19 cellular contexts compared by ENCODE assay signal in genomic region chr6:128482642-128483041, GRCh38. TPM values are rescaled to one million over a fixed set of nuclear protein-coding genes. Genes with fewer than 3 reads are reported as not detected.
A peak's percentile ranks its signal among the peaks of the same experiment; 100 is the strongest.
DNase-seq lines count a peak whose midpoint lies in the region; ATAC-seq, FAIRE-seq and TF ChIP-seq lines count a peak whose summit lies in the region.
"Had no signal": no experiment of that assay in that cellular context is flagged by ENCODE, and none has a peak within 500 bp of the region (broad histone marks: within the 10 kb centered on the region; RNA-seq: fewer than 3 reads in every experiment).

No MANE protein-coding gene starts in this region.

- H3K36me3 ChIP-seq in HepG2 (replicated peaks in 1 of 2; ENCODE audit: control insufficient read depth in 1 of 2, insufficient read depth in 2 of 2, low read length in 2 of 2) (no peaks in the 10 kb centered on the region; a peak in 2 of 5 replicates), right lobe of liver (no peaks in the 10 kb centered on the region), A673 (ENCODE audit: insufficient read depth, low read length, poor library complexity, severe bottlenecking) (no peaks in the 10 kb centered on the region)
- H3K36me3 ChIP-seq: gastroesophageal sphincter, HAP-1 had no signal

- H4K20me1 ChIP-seq in HepG2 (ENCODE audit: insufficient read depth, low read length): no peaks in the 10 kb centered on the region

- DNase-seq in HepG2 (ENCODE audit: low spot score) (no peak), right lobe of liver (no peak), NCI-H524 treated with DMSO at 0.1 percent for 48 hours (lab: John Stamatoyannopoulos, UW) (peak; percentile 79), globus pallidus (ENCODE audit: low spot score) (peak; percentile 88), GM13976 (ENCODE audit: low spot score) (no peak), A673 (ENCODE audit: low spot score) (no peak)
- DNase-seq: activated B cell treated with CpG ODN at 0.5 μM for 24 hours; activated CD8-positive, alpha-beta T cell treated with anti-CD3 and anti-CD28 coated beads, Interleukin-2, amount 10 ng/mL, durations not matched to agents 7 days and 5 days; activated naive CD8-positive, alpha-beta T cell treated with anti-CD3 and anti-CD28 coated beads for 36 hours; naive B cell; NCI-H187; posterior cingulate gyrus; small intestine; stimulated activated CD4-positive, alpha-beta T cell treated with anti-CD3 and anti-CD28 coated beads, Interleukin-4, amount 100 ng/mL, for 24 hours had no signal

- H3K4me2 ChIP-seq in HepG2 (ENCODE audit: low read depth, low read length): no peak overlapping the region

- H3K9ac ChIP-seq in HepG2 (ENCODE audit: insufficient read depth, low read depth, low read length): no peak overlapping the region

- H3K9me3 ChIP-seq in HepG2 (ENCODE audit: low read length) (no peaks in the 10 kb centered on the region), right lobe of liver (no peaks in the 10 kb centered on the region), A673 (ENCODE audit: low read depth, low read length, poor library complexity, severe bottlenecking) (no peaks in the 10 kb centered on the region)
- H3K9me3 ChIP-seq: gastroesophageal sphincter, HAP-1 had no signal

- ATAC-seq in HepG2: no peak
- no peak for ATAC-seq in right lobe of liver
- no peak for ATAC-seq in HG03159 (IDR thresholded peaks at IDR 0.05; ENCODE audit: unreplicated experiment)
- ATAC-seq: activated CD8-positive, alpha-beta T cell treated with anti-CD3 and anti-CD28 coated beads, Interleukin-2, amount 10 ng/mL, durations not matched to agents 7 days and 5 days; gastroesophageal sphincter had no signal

- no peak overlapping the region for H3K27ac ChIP-seq in HepG2 (ENCODE audit: extremely low read length, insufficient read depth, low read length)
- no peak overlapping the region for H3K27ac ChIP-seq in right lobe of liver
- peak overlapping the region; percentile 86 for H3K27ac ChIP-seq in temporal lobe (ENCODE audit: low read depth, low read length)
- no peak overlapping the region for H3K27ac ChIP-seq in A673 (ENCODE audit: low read depth, low read length, poor library complexity, severe bottlenecking)
- H3K27ac ChIP-seq: gastroesophageal sphincter, HL-60 had no signal

- TF ChIP-seq RAD21 in HepG2 (CRISPR knock-in tag; IDR thresholded peaks at IDR 0.05): no peak

- FAIRE-seq in HepG2 (lab: Jason Lieb, UNC): no peak
- FAIRE-seq: small intestine had no signal

- H2AFZ ChIP-seq in HepG2 (ENCODE audit: low read length): no peak overlapping the region

- TF ChIP-seq EP300 in HepG2 (IDR thresholded peaks at IDR 0.05; ENCODE audit: low read depth in 2 of 2, low read length in 2 of 2) (no peak), HepG2 (CRISPR knock-in tag; IDR thresholded peaks at IDR 0.05; ENCODE audit: borderline replicate concordance) (no peak)

- H3K79me2 ChIP-seq in HepG2 (ENCODE audit: insufficient read depth, low read length): peaks cover 92% of the 10 kb centered on the region

- H3K4me3 ChIP-seq in HepG2 (replicated peaks in 1 of 3; ENCODE audit: insufficient read depth in 1 of 3, low read depth in 2 of 3, low read length in 3 of 3) (no peak overlapping the region), right lobe of liver (no peak overlapping the region), A673 (ENCODE audit: low read depth, low read length, poor library complexity, severe bottlenecking) (no peak overlapping the region)
- H3K4me3 ChIP-seq: gastroesophageal sphincter, HAP-1 had no signal

- TF ChIP-seq CTCF in HepG2 (CRISPR knock-in tag; IDR thresholded peaks at IDR 0.05) (no peak), right lobe of liver (IDR thresholded peaks at IDR 0.05) (no peak), GM13976 (IDR thresholded peaks at IDR 0.05; ENCODE audit: borderline replicate concordance, control extremely low read depth, extremely low read depth, insufficient read depth, missing control alignments) (no peak), A673 (conservative IDR thresholded peaks at IDR 0.05; ENCODE audit: low read depth, low read length) (no peak)

- CTCF ChIA-PET in HepG2 (lab: Yijun Ruan, JAX; ENCODE audit: low intra/inter-chr PET ratio, low total read pairs): interaction anchor here (1.5 kb wide), 1 partner anchor 34 kb away, joined by 3 read pairs; no protein-coding TSS in a partner anchor
- CTCF ChIA-PET in A673 (lab: Charles Lee): no interaction called here

- 92% methylated on average over 3 of the region's 3 CpGs for WGBS in HepG2 (ENCODE audit: low lambda C conversion rate)
- 78% methylated on average over 3 of the region's 3 CpGs for WGBS in right lobe of liver (ENCODE audit: insufficient coverage, low coverage, low lambda C conversion rate, missing lambda C conversion rate)

- H3K27me3 ChIP-seq in HepG2 (ENCODE audit: control insufficient read depth in 1 of 2, insufficient read depth in 2 of 2, low read length in 2 of 2): no peaks in the 10 kb centered on the region
- H3K27me3 ChIP-seq in right lobe of liver: no peaks in the 10 kb centered on the region
- H3K27me3 ChIP-seq in A673 (replicated peaks; ENCODE audit: insufficient read depth, low read depth, low read length, poor library complexity): no peaks in the 10 kb centered on the region
- H3K27me3 ChIP-seq: gastroesophageal sphincter had no signal

- TF ChIP-seq POLR2A in HepG2 (IDR thresholded peaks at IDR 0.05; ENCODE audit: insufficient read depth in 1 of 2, low read depth in 2 of 2, low read length in 2 of 2) (no peak), right lobe of liver (IDR thresholded peaks at IDR 0.05) (no peak)

- POLR2A ChIA-PET in HepG2 (lab: Yijun Ruan, JAX) (no interaction called here), A673 (lab: Charles Lee; ENCODE audit: low non-redundant PET) (no interaction called here)

- intact Hi-C loops in HepG2 (cut with micrococcal nuclease; ENCODE audit: unreplicated experiment): no loop called here
- intact Hi-C loops in right lobe of liver (cut with DNase I): no loop called here
- intact Hi-C loops in A673 (cut with micrococcal nuclease; ENCODE audit: unreplicated experiment): no loop called here

- BruUV-seq in HepG2 (replicated peaks; lab: Mats Ljungman, UMichigan): no TSS peak
- BruUV-seq in A673 (replicated peaks; lab: Mats Ljungman, UMichigan): no TSS peak

- in situ Hi-C loops in HepG2 (cut with HindIII; ENCODE audit: extremely low pct_ligation_motif_present, low pct_unique_long_range_greater_than_20kb) (no loop called here), GM13976 (cut with MboI; ENCODE audit: low sequenced_read_pairs, unreplicated experiment) (no loop called here)

- H3K4me1 ChIP-seq in HepG2 (ENCODE audit: insufficient read depth, low read length) (peaks cover 49% of the 10 kb centered on the region), right lobe of liver (peaks cover 0 to 13% (median 6%) of the 10 kb centered on the region in 4 donors), A673 (ENCODE audit: insufficient read depth, low read length, poor library complexity, severe bottlenecking) (peaks cover 4% of the 10 kb centered on the region)

TF ChIP-seq in HepG2, 621 proteins besides CTCF, POLR2A, EP300 and RAD21:
- peak; percentile 48; the same call in 1 of the 2 replicates for TF ChIP-seq SOX5 (CRISPR knock-in tag; IDR thresholded peaks at IDR 0.05; ENCODE audit: borderline replicate concordance)
- no peak for TF ChIP-seq TP53 (CRISPR knock-in tag; conservative IDR thresholded peaks at IDR 0.05)
- no peak for TF ChIP-seq DNMT1 (CRISPR knock-in tag; IDR thresholded peaks at IDR 0.05)
- no peak for TF ChIP-seq SOX13 (IDR thresholded peaks at IDR 0.05)
- TF ChIP-seq SOX13 (CRISPR knock-in tag; conservative IDR thresholded peaks at IDR 0.05 in 1 of 2, IDR thresholded peaks at IDR 0.05 in 1 of 2): peak in 1 of 2 experiments; percentile 65; a peak in 2 of 4 replicates
TF ChIP-seq in HepG2: peak in this region for 2.

RNA-seq across cellular contexts. Expression of gene PTPRK, which starts 37.8 kb away (rescaled TPM):
- 52.4 and 98.3 TPM in 2 replicates for total RNA-seq in HepG2 (2016; rRNA removed; fragmentation: Illumina TruSeq; extraction: Trizol)
- total RNA-seq in HepG2 (2016; cell fraction: cytosol; rRNA removed; fragmentation: Illumina TruSeq; extraction: Trizol; ENCODE audit: low read depth): 29.7 and 32.9 TPM in 2 replicates
- total RNA-seq in HepG2 (2016; cell fraction: insoluble cytoplasmic fraction; rRNA removed; fragmentation: Illumina TruSeq; extraction: Trizol): 47.0 and 86.4 TPM in 2 replicates
- total RNA-seq in HepG2 (2016; cell fraction: membrane; rRNA removed; fragmentation: Illumina TruSeq; extraction: Trizol): 36.9 and 39.5 TPM in 2 replicates
- total RNA-seq in HepG2 (2016; cell fraction: nucleus; rRNA removed; fragmentation: Illumina TruSeq; extraction: Trizol): 243 and 259 TPM in 2 replicates
- 40.0 and 43.6 TPM in 2 replicates for polyA plus RNA-seq in HepG2 (2011; rRNA removed)
- 26.4 and 36.1 TPM in 2 replicates for polyA plus RNA-seq in HepG2 (2011; cell fraction: cytosol; rRNA removed)
- polyA plus RNA-seq in HepG2 (2011; cell fraction: nucleus; rRNA removed): 57.3 and 62.4 TPM in 2 replicates
- polyA plus RNA-seq in HepG2 (2012): 74.2 and 81.5 TPM in 2 replicates
- polyA plus RNA-seq in HepG2 (2016; cell fraction: cytosol; fragmentation: Illumina TruSeq; extraction: Trizol; ENCODE audit: low read depth): 14.1 and 16.7 TPM in 2 replicates
- 36.4 and 38.2 TPM in 2 replicates for polyA plus RNA-seq in HepG2 (2016; cell fraction: insoluble cytoplasmic fraction; fragmentation: Illumina TruSeq; extraction: Trizol; ENCODE audit: low read depth)
- polyA plus RNA-seq in HepG2 (2016; cell fraction: membrane; fragmentation: Illumina TruSeq; extraction: Trizol; ENCODE audit: low read depth): 17.6 and 19.0 TPM in 2 replicates
- 68.4 and 81.3 TPM in 2 replicates for polyA plus RNA-seq in HepG2 (2016; cell fraction: nucleus; fragmentation: Illumina TruSeq; extraction: Trizol; ENCODE audit: insufficient read depth, low read depth)
- polyA minus RNA-seq in HepG2 (2011; rRNA and poly(A)+ RNA removed; ENCODE audit: low replicate concordance): 19.5 and 154 TPM in 2 replicates
- 69.6 and 97.5 TPM in 2 replicates for polyA minus RNA-seq in HepG2 (2011; cell fraction: cytosol; rRNA and poly(A)+ RNA removed)
- 726 and 816 TPM in 2 replicates for polyA minus RNA-seq in HepG2 (2011; cell fraction: nucleus; rRNA and poly(A)+ RNA removed)
- total RNA-seq in right lobe of liver: 10 to 100 TPM; 27.7 to 54.5 (median 35.7) TPM
- 127 TPM for total RNA-seq in temporal lobe
- 77.3 and 97.5 TPM in 2 replicates for total RNA-seq in A673 (2021)

Comparison
In these comparisons a context has a peak if more than half of its experiments do, and no peak if none do; other contexts are left out.
1. DNase-seq: peak in NCI-H524 treated with DMSO at 0.1 percent for 48 hours (single experiment) and globus pallidus (single experiment); none in HepG2 (single experiment), right lobe of liver (0 of 3), GM13976 (single experiment) and A673 (single experiment).